ENCODE assay signal across 8 cellular contexts in the genomic region with DNA sequence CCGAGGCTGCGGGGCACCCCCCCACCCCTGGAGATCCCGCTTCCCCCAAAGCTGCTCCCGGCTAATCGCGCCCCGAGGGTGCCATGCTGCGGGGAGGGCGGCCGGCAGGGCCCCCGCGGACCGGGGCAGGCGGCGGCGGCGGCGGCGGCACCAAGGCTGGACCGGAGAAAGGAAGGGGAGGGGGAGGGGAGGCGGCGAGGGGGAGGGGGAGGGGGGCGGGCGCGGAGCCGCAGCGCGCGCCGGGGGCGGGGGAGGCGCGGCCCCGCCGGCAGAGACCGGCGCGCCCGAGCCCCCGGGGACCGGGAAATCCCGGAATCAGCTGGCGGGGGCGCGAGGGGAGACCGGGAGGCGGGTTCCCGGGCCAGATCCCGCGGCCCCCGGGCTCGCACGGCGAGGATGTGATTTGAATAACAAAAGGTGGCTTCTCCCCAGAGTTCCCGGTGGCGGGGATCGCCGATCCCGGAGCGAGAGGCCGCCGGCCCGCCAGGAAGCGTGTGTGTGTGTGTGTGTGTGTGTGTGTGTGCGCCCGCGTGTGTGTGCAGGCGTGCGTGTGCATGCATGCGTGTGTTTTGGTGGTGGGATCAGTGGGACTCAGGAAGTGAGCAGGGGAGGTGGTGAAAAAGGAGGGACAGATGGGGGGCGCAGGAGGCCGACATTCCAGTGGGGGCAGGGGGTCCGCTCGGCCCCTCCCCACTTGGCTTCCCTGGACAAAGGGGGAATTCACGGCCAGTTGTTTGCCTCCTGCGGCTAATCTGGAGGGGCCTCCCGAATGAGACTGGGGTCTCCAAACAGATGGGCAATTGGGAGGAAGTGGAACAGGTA.
A peak's percentile ranks its signal among the peaks of the same experiment; 100 is the strongest.
DNase-seq lines count a peak whose midpoint lies in the region; ATAC-seq and TF ChIP-seq lines count a peak whose summit lies in the region.

No MANE protein-coding gene starts in this region.

- H3K4me3 ChIP-seq in GM12865 (ENCODE audit: low read depth, low read length) (peak overlapping the region; percentile 87), OCI-LY7 (ENCODE audit: low read depth, low read length, poor library complexity, severe bottlenecking) (peak overlapping the region; percentile 77)

- TF ChIP-seq CTCF in 22Rv1 (IDR thresholded peaks at IDR 0.05) (no peak), GM12865 (IDR thresholded peaks at IDR 0.05; ENCODE audit: insufficient read depth, low read depth, low read length, missing control alignments) (no peak), OCI-LY7 (conservative IDR thresholded peaks at IDR 0.05; ENCODE audit: low read length) (no peak), omental fat pad (IDR thresholded peaks at IDR 0.05) (no peak)

- H3K36me3 Mint-ChIP-seq in activated naive CD4-positive, alpha-beta T cell treated with anti-CD3 and anti-CD28 coated beads, Interleukin-2, amount 50 U/mL, for 24 hours, result no peaks in the 10 kb centered on the region

- H3K4me1 Mint-ChIP-seq in activated naive CD4-positive, alpha-beta T cell treated with anti-CD3 and anti-CD28 coated beads, Interleukin-2, amount 50 U/mL, for 24 hours, result peaks cover 8% of the 10 kb centered on the region

- peak overlapping the region; percentile 53 for H2AFZ ChIP-seq in OCI-LY7 (ENCODE audit: low read length)

- peaks cover 16% of the 10 kb centered on the region for H3K9me3 ChIP-seq in OCI-LY7 (ENCODE audit: low read length)

- no peaks in the 10 kb centered on the region for H4K20me1 ChIP-seq in OCI-LY7 (ENCODE audit: insufficient read depth, low read length)

- CTCF ChIA-PET in OCI-LY7 (lab: Charles Lee; ENCODE audit: unreplicated experiment), result interaction anchor here (0.6 kb wide), 1 partner anchor 23 kb away, joined by 4 read pairs; no protein-coding TSS in a partner anchor

- POLR2A ChIA-PET in OCI-LY7 (lab: Charles Lee), result interaction anchor here (0.7 to 1.3 kb wide), 2 partner anchors 15 to 23 kb away, joined by 3 read pairs; no protein-coding TSS in a partner anchor

- DNase-seq in GM12865 (ENCODE audit: low read depth) (peak; percentile 51), OCI-LY7 (ENCODE audit: low spot score) (peak; percentile 41), Right ventricle myocardium superior (peak; percentile 72), omental fat pad (ENCODE audit: low spot score) (no peak), H4 (ENCODE audit: low spot score) (no peak)

- no peak overlapping the region for H3K27ac Mint-ChIP-seq in activated naive CD4-positive, alpha-beta T cell treated with anti-CD3 and anti-CD28 coated beads, Interleukin-2, amount 50 U/mL, for 24 hours

- H3K27me3 Mint-ChIP-seq in activated naive CD4-positive, alpha-beta T cell treated with anti-CD3 and anti-CD28 coated beads, Interleukin-2, amount 50 U/mL, for 24 hours, result no peaks in the 10 kb centered on the region

- intact Hi-C loops in OCI-LY7 (cut with micrococcal nuclease; ENCODE audit: unreplicated experiment) (no loop called here), Right ventricle myocardium superior (cut with DNase I) (no loop called here)

- no peaks in the 10 kb centered on the region for H3K79me2 ChIP-seq in OCI-LY7 (ENCODE audit: insufficient read depth, low read depth, low read length)

- peak overlapping the region; percentile 67 for H3K27ac ChIP-seq in 22Rv1
- H3K27ac ChIP-seq in OCI-LY7 (ENCODE audit: low read depth, low read length, poor library complexity, severe bottlenecking), result no peak overlapping the region

- peaks cover 17% of the 10 kb centered on the region for H3K36me3 ChIP-seq in OCI-LY7 (ENCODE audit: insufficient read depth, low read length)

- ATAC-seq in Right ventricle myocardium superior (ENCODE audit: poor library complexity) (peak; percentile 58), omental fat pad (ENCODE audit: low FRiP score) (peak; percentile 48), GM21717 (IDR thresholded peaks at IDR 0.05; ENCODE audit: unreplicated experiment) (no peak)

- no TSS peak for BruUV-seq in OCI-LY7 (replicated peaks; lab: Mats Ljungman, UMichigan)

- peaks cover 10% of the 10 kb centered on the region for H3K4me1 ChIP-seq in OCI-LY7 (ENCODE audit: insufficient read depth, low read length, poor library complexity, severe bottlenecking)

- no peaks in the 10 kb centered on the region for H3K9me2 ChIP-seq in OCI-LY7 (ENCODE audit: insufficient read depth, low read length)

- H3K9me3 Mint-ChIP-seq in activated naive CD4-positive, alpha-beta T cell treated with anti-CD3 and anti-CD28 coated beads, Interleukin-2, amount 50 U/mL, for 24 hours, result no peaks in the 10 kb centered on the region

- peak overlapping the region; percentile 81 for H3K4me2 ChIP-seq in OCI-LY7 (ENCODE audit: low read length)

- H3K4me3 Mint-ChIP-seq in activated naive CD4-positive, alpha-beta T cell treated with anti-CD3 and anti-CD28 coated beads, Interleukin-2, amount 50 U/mL, for 24 hours, result peak overlapping the region; percentile 85

Comparison
In these comparisons a context has a peak if more than half of its experiments do, and no peak if none do; other contexts are left out.
1. DNase-seq: peak in GM12865 (single experiment), OCI-LY7 (single experiment) and Right ventricle myocardium superior (single experiment); none in omental fat pad (single experiment) and H4 (single experiment).